In genomic region chr3:78963771-78964170, GRCh38 we compare ENCODE assay signal across 23 cellular contexts.
"Had no signal": no experiment of that assay in that cellular context is flagged by ENCODE, and none has a peak within 500 bp of the region (broad histone marks: within the 10 kb centered on the region; RNA-seq: fewer than 3 reads in every experiment).

No MANE protein-coding gene starts in this region.

- FAIRE-seq: keratinocyte had no signal

- H3K4me3 ChIP-seq: dorsolateral prefrontal cortex, gastrocnemius medialis, lower lobe of right lung, ovary, psoas muscle, skin epidermis, spleen, thoracic aorta, tibial nerve, upper lobe of right lung, vagina had no signal

- H3K4me1 ChIP-seq: gastrocnemius medialis, lower lobe of right lung, psoas muscle, spleen, tibial nerve, upper lobe of right lung, vagina had no signal

- H3K36me3 ChIP-seq: gastrocnemius medialis, lower lobe of right lung, ovary, spleen, thoracic aorta, tibial nerve, upper lobe of right lung, vagina had no signal

- H3K27me3 ChIP-seq: dorsolateral prefrontal cortex, gastrocnemius medialis, ovary, spleen, tibial nerve, upper lobe of right lung, vagina had no signal

- ATAC-seq: gastrocnemius medialis; left ventricle myocardium superior; lower lobe of right lung; natural killer cell; psoas muscle; right cardiac atrium; stimulated activated memory B cell treated with anti-CD40 and anti-IgM and Interleukin-4, amounts not matched to agents 10 μg/mL and 1 μg/mL and 100 μg/mL, for 72 hours; stimulated activated naive CD8-positive, alpha-beta T cell treated with anti-CD3 and anti-CD28 coated beads, Interleukin-15, Interleukin-2, amounts not matched to agents 100 U/mL and 50 U/mL, for 24 hours; upper lobe of right lung had no signal

- H3K9me3 ChIP-seq: gastrocnemius medialis, lower lobe of right lung, ovary, psoas muscle, thoracic aorta, tibial nerve, upper lobe of right lung, vagina had no signal

- DNase-seq: dorsolateral prefrontal cortex; effector CD4-positive, alpha-beta T cell; gastrocnemius medialis; head of caudate nucleus; left ventricle myocardium superior; lower lobe of right lung; natural killer cell; occipital lobe; ovary; posterior cingulate gyrus; psoas muscle; right cardiac atrium; spleen; stimulated activated CD4-positive, alpha-beta T cell treated with anti-CD3 and anti-CD28 coated beads, Interleukin-4, amount 100 ng/mL, for 4 hours; stimulated activated naive CD8-positive, alpha-beta T cell treated with anti-CD3 and anti-CD28 coated beads, Interleukin-15, Interleukin-2, amounts not matched to agents 100 U/mL and 50 U/mL, for 24 hours; substantia nigra; upper lobe of right lung had no signal

- H3K27ac ChIP-seq: dorsolateral prefrontal cortex, gastrocnemius medialis, lower lobe of right lung, ovary, psoas muscle, skin epidermis, spleen, thoracic aorta, tibial nerve, upper lobe of right lung, vagina had no signal
